In genomic region chr13:45184693-45185092, GRCh38 we compare ENCODE assay signal across 27 cellular contexts. TPM values are rescaled to one million over a fixed set of nuclear protein-coding genes. Genes with fewer than 3 reads are reported as not detected.
"Had no signal": no experiment of that assay in that cellular context is flagged by ENCODE, and none has a peak within 500 bp of the region (broad histone marks: within the 10 kb centered on the region; RNA-seq: fewer than 3 reads in every experiment).

No MANE protein-coding gene starts in this region.

- H3K4me3 Mint-ChIP-seq: activated CD4-positive, alpha-beta memory T cell treated with anti-CD3 and anti-CD28 coated beads for 36 hours; activated CD8-positive, alpha-beta memory T cell treated with anti-CD3 and anti-CD28 coated beads, Interleukin-2, amount 10 ng/mL, durations not matched to agents 7 days and 5 days; activated naive CD4-positive, alpha-beta T cell treated with anti-CD3 and anti-CD28 coated beads, Interleukin-2, amount 50 U/mL, for 24 hours; T-helper 1 cell treated with Interleukin-12 subunit alpha and Interleukin-12 subunit beta and Interleukin-4 antibody, amounts not matched to agents 30 μg/mL and 1 μg/mL, for 36 hours; WTC11 had no signal

- H3K27ac ChIP-seq: body of pancreas, cardiac muscle cell, hepatocyte, upper lobe of right lung had no signal

- ATAC-seq: activated CD8-positive, alpha-beta memory T cell treated with anti-CD3 and anti-CD28 coated beads, Interleukin-2, amount 10 ng/mL, durations not matched to agents 7 days and 5 days; body of pancreas; esophagus mucosa; left ventricle myocardium superior; sciatic nerve; upper lobe of right lung; WTC11 had no signal

- H3K27ac Mint-ChIP-seq: activated CD4-positive, alpha-beta memory T cell treated with anti-CD3 and anti-CD28 coated beads for 36 hours; activated CD8-positive, alpha-beta memory T cell treated with anti-CD3 and anti-CD28 coated beads, Interleukin-2, amount 10 ng/mL, durations not matched to agents 7 days and 5 days; activated naive CD4-positive, alpha-beta T cell treated with anti-CD3 and anti-CD28 coated beads, Interleukin-2, amount 50 U/mL, for 24 hours; T-helper 1 cell treated with Interleukin-12 subunit alpha and Interleukin-12 subunit beta and Interleukin-4 antibody, amounts not matched to agents 30 μg/mL and 1 μg/mL, for 36 hours; WTC11 had no signal

- H3K9me3 Mint-ChIP-seq: activated naive CD4-positive, alpha-beta T cell treated with anti-CD3 and anti-CD28 coated beads, Interleukin-2, amount 50 U/mL, for 24 hours; T-helper 1 cell treated with Interleukin-12 subunit alpha and Interleukin-12 subunit beta and Interleukin-4 antibody, amounts not matched to agents 30 μg/mL and 1 μg/mL, for 36 hours had no signal

- H3K27me3 Mint-ChIP-seq: activated CD4-positive, alpha-beta memory T cell treated with anti-CD3 and anti-CD28 coated beads for 36 hours; activated CD8-positive, alpha-beta memory T cell treated with anti-CD3 and anti-CD28 coated beads, Interleukin-2, amount 10 ng/mL, durations not matched to agents 7 days and 5 days; activated naive CD4-positive, alpha-beta T cell treated with anti-CD3 and anti-CD28 coated beads, Interleukin-2, amount 50 U/mL, for 24 hours had no signal

- H3K4me3 ChIP-seq: body of pancreas, cardiac muscle cell, hepatocyte, upper lobe of right lung had no signal

- H3K36me3 ChIP-seq: cardiac muscle cell had no signal

- H3K4me1 Mint-ChIP-seq: WTC11 had no signal

- DNase-seq: activated CD4-positive, alpha-beta memory T cell treated with anti-CD3 and anti-CD28 coated beads for 36 hours; activated CD4-positive, alpha-beta T cell treated with anti-CD3 and anti-CD28 coated beads for 48 hours; activated CD8-positive, alpha-beta memory T cell treated with anti-CD3 and anti-CD28 coated beads, Interleukin-2, amount 10 ng/mL, durations not matched to agents 7 days and 5 days; activated gamma-delta T cell treated with Interleukin-2 at 50 U/mL for 16 hours; activated T-cell treated with anti-CD3 and anti-CD28 coated beads for 4 hours; anterior cingulate cortex; body of pancreas; dermis blood vessel endothelial cell; effector CD8-positive, alpha-beta T cell; glutamatergic neuron; left ventricle myocardium superior; mammary epithelial cell; occipital lobe; posterior cingulate gyrus; small intestine; stimulated activated naive CD4-positive, alpha-beta T cell; T1000; upper lobe of right lung had no signal

- H3K4me2 ChIP-seq: hepatocyte had no signal

- H2AFZ ChIP-seq: hepatocyte had no signal

- H3K4me1 ChIP-seq: body of pancreas, upper lobe of right lung had no signal

- H3K9me3 ChIP-seq: body of pancreas, upper lobe of right lung had no signal

- H3K27me3 ChIP-seq: body of pancreas, cardiac muscle cell, hepatocyte, upper lobe of right lung had no signal

RNA-seq across cellular contexts. Expression of gene KCTD4, which starts 16.2 kb away (rescaled TPM):
- total RNA-seq: activated CD4-positive, alpha-beta memory T cell treated with anti-CD3 and anti-CD28 coated beads for 36 hours; activated CD8-positive, alpha-beta memory T cell treated with anti-CD3 and anti-CD28 coated beads, Interleukin-2, amount 10 ng/mL, durations not matched to agents 7 days and 5 days; body of pancreas; cardiac muscle cell; dermis blood vessel endothelial cell; endothelial cell of umbilical vein; esophagus mucosa; left ventricle myocardium superior; upper lobe of right lung; WTC11 had no signal
- polyA plus RNA-seq: cardiac muscle cell, endothelial cell of umbilical vein, thymus had no signal
